Comparison of ENCODE assay signal across 33 cellular contexts in genomic region chr16:79299154-79299799, GRCh38.
DNase-seq lines count a peak whose midpoint lies in the region; ATAC-seq, FAIRE-seq and TF ChIP-seq lines count a peak whose summit lies in the region.
"Had no signal": no experiment of that assay in that cellular context is flagged by ENCODE, and none has a peak within 500 bp of the region (broad histone marks: within the 10 kb centered on the region; RNA-seq: fewer than 3 reads in every experiment).

No MANE protein-coding gene starts in this region.

- H2AFZ ChIP-seq in H1 (ENCODE audit: low read length), result no peak overlapping the region

- TF ChIP-seq RAD21 in H1 (IDR thresholded peaks at IDR 0.05 in 1 of 2, conservative IDR thresholded peaks at IDR 0.05 in 1 of 2; ENCODE audit: low read depth in 2 of 2, low read length in 2 of 2), result no peak; a peak in 1 of 4 replicates

- H3K9me3 ChIP-seq in H1 (ENCODE audit: insufficient read depth in 2 of 2, low read depth in 1 of 2, low read length in 1 of 2) (no peaks in the 10 kb centered on the region), heart left ventricle (no peaks in the 10 kb centered on the region)
- no peaks in the 10 kb centered on the region for H3K9me3 ChIP-seq in naive thymus-derived CD4-positive, alpha-beta T cell (ENCODE audit: control insufficient read depth in 2 of 3, low read length in 3 of 3)
- H3K9me3 ChIP-seq: colonic mucosa, esophagus squamous epithelium, lower lobe of right lung had no signal

- H2BK5ac ChIP-seq in H1 (ENCODE audit: low read depth, low read length), result peak overlapping the region; percentile 99

- peak overlapping the region; percentile 99 for H2BK12ac ChIP-seq in H1 (ENCODE audit: low read depth, low read length)

- peak overlapping the region; percentile 66 for H4K5ac ChIP-seq in H1 (ENCODE audit: insufficient read length, low read depth, low read length)

- H3K4me2 ChIP-seq in H1 (ENCODE audit: insufficient read depth in 1 of 2, low read depth in 2 of 2, low read length in 2 of 2), result peak overlapping the region; percentile 2 to 55; a peak in 2 of 4 replicates

- H3K27ac ChIP-seq in H1 (ENCODE audit: low read depth, low read length), result peak overlapping the region; percentile 88
- H3K27ac ChIP-seq in naive thymus-derived CD4-positive, alpha-beta T cell (ENCODE audit: low read depth, low read length), result no peak overlapping the region
- H3K27ac ChIP-seq in heart left ventricle, result no peak overlapping the region
- H3K27ac ChIP-seq: 22Rv1, C4-2B, colonic mucosa, lower lobe of right lung, SK-N-MC had no signal

- no peak overlapping the region for H3K27ac Mint-ChIP-seq in naive thymus-derived CD4-positive, alpha-beta T cell
- H3K27ac Mint-ChIP-seq: activated CD4-positive, alpha-beta memory T cell treated with anti-CD3 and anti-CD28 coated beads for 36 hours; activated T-helper 17 cell treated with anti-CD3 and anti-CD28 coated beads, Interleukin-2, amount 50 U/mL, for 72 hours; natural killer cell treated with Interleukin-12 subunit alpha and Interleukin-12 subunit beta and Interleukin-15 and Interleukin-18, amount 100 ng/mL, for 72 hours; stimulated activated naive B cell treated with anti-CD40 and anti-IgM and Interleukin-4, amounts not matched to agents 10 μg/mL and 1 μg/mL and 100 μg/mL, for 72 hours; T-helper 17 cell had no signal

- peak overlapping the region; percentile 82 for H3K18ac ChIP-seq in H1 (ENCODE audit: extremely low read depth, low read length)

- peaks cover 12 to 28% (median 20%) of the 10 kb centered on the region in 4 experiments for H3K4me1 ChIP-seq in H1 (replicated peaks in 1 of 4; ENCODE audit: control insufficient read depth in 3 of 4, insufficient read depth in 4 of 4, low read length in 3 of 4)
- H3K4me1 ChIP-seq in naive thymus-derived CD4-positive, alpha-beta T cell (ENCODE audit: control insufficient read depth in 2 of 2, insufficient read depth in 2 of 2, low read length in 2 of 2), result peaks cover 0 to 4% of the 10 kb centered on the region in 2 donors
- peaks cover 0 to 6% (median 0%) of the 10 kb centered on the region in 12 donors for H3K4me1 ChIP-seq in heart left ventricle
- H3K4me1 ChIP-seq: colonic mucosa, lower lobe of right lung had no signal

- H3K9ac ChIP-seq in H1 (replicated peaks in 1 of 4; ENCODE audit: extremely low read depth in 1 of 4, low read depth in 3 of 4, low read length in 3 of 4), result no peak overlapping the region

- no peak overlapping the region for H3K23ac ChIP-seq in H1 (ENCODE audit: insufficient read length)

- H3K14ac ChIP-seq in H1 (ENCODE audit: insufficient read length), result no peak overlapping the region

- ATAC-seq in naive thymus-derived CD4-positive, alpha-beta T cell, result no peak
- no peak for ATAC-seq in heart left ventricle
- ATAC-seq in HG03095 (IDR thresholded peaks at IDR 0.05; ENCODE audit: unreplicated experiment), result no peak
- ATAC-seq in GM21529 (IDR thresholded peaks at IDR 0.05; ENCODE audit: unreplicated experiment), result no peak
- ATAC-seq: activated naive CD4-positive, alpha-beta T cell treated with anti-CD3 and anti-CD28 coated beads, Interleukin-2, amount 50 U/mL, for 72 hours; activated T-helper 17 cell treated with anti-CD3 and anti-CD28 coated beads, Interleukin-2, amount 50 U/mL, for 72 hours; lower lobe of right lung; natural killer cell treated with Interleukin-12 subunit alpha and Interleukin-12 subunit beta and Interleukin-15 and Interleukin-18, amount 100 ng/mL, for 72 hours; sciatic nerve; stimulated activated naive B cell treated with anti-CD40 and anti-IgM and Interleukin-4, amounts not matched to agents 10 μg/mL and 1 μg/mL and 100 μg/mL, for 72 hours; T-helper 17 cell had no signal

- H3K36me3 ChIP-seq in H1 (ENCODE audit: control insufficient read depth in 2 of 4, insufficient read depth in 4 of 4, low read length in 3 of 4), result no peaks in the 10 kb centered on the region
- no peaks in the 10 kb centered on the region for H3K36me3 ChIP-seq in naive thymus-derived CD4-positive, alpha-beta T cell (ENCODE audit: control insufficient read depth in 2 of 3, insufficient read depth in 3 of 3, low read length in 3 of 3)
- H3K36me3 ChIP-seq in heart left ventricle, result no peaks in the 10 kb centered on the region
- H3K36me3 ChIP-seq: colonic mucosa, esophagus squamous epithelium, lower lobe of right lung had no signal

- peaks cover 0 to 4% (median 0%) of the 10 kb centered on the region in 5 donors for H3K27me3 Mint-ChIP-seq in naive thymus-derived CD4-positive, alpha-beta T cell
- H3K27me3 Mint-ChIP-seq: activated CD4-positive, alpha-beta memory T cell treated with anti-CD3 and anti-CD28 coated beads for 36 hours; activated T-helper 17 cell treated with anti-CD3 and anti-CD28 coated beads, Interleukin-2, amount 50 U/mL, for 72 hours; T-helper 17 cell had no signal

- no peak overlapping the region for H3K56ac ChIP-seq in H1 (replicated peaks; ENCODE audit: insufficient read length, low read depth, low read length)

- H2AK5ac ChIP-seq in H1 (ENCODE audit: low read depth, low read length), result no peak overlapping the region; the same call in 1 of the 2 replicates

- peak overlapping the region in 1 of 10 donors; percentile 27 for H3K4me3 Mint-ChIP-seq in naive thymus-derived CD4-positive, alpha-beta T cell
- H3K4me3 Mint-ChIP-seq: activated CD4-positive, alpha-beta memory T cell treated with anti-CD3 and anti-CD28 coated beads for 36 hours; activated T-helper 17 cell treated with anti-CD3 and anti-CD28 coated beads, Interleukin-2, amount 50 U/mL, for 72 hours; natural killer cell treated with Interleukin-12 subunit alpha and Interleukin-12 subunit beta and Interleukin-15 and Interleukin-18, amount 100 ng/mL, for 72 hours; stimulated activated naive B cell treated with anti-CD40 and anti-IgM and Interleukin-4, amounts not matched to agents 10 μg/mL and 1 μg/mL and 100 μg/mL, for 72 hours; T-helper 17 cell had no signal

- H4K20me1 ChIP-seq in H1 (replicated peaks in 1 of 2; ENCODE audit: control insufficient read depth in 1 of 2, insufficient read depth in 2 of 2, low read length in 2 of 2), result no peaks in the 10 kb centered on the region

- H3K36me3 Mint-ChIP-seq in naive thymus-derived CD4-positive, alpha-beta T cell, result no peaks in the 10 kb centered on the region
- H3K36me3 Mint-ChIP-seq: activated CD4-positive, alpha-beta memory T cell treated with anti-CD3 and anti-CD28 coated beads for 36 hours; activated naive CD4-positive, alpha-beta T cell treated with anti-CD3 and anti-CD28 coated beads, Interleukin-2, amount 50 U/mL, for 72 hours; natural killer cell treated with Interleukin-12 subunit alpha and Interleukin-12 subunit beta and Interleukin-15 and Interleukin-18, amount 100 ng/mL, for 72 hours; stimulated activated naive B cell treated with anti-CD40 and anti-IgM and Interleukin-4, amounts not matched to agents 10 μg/mL and 1 μg/mL and 100 μg/mL, for 72 hours had no signal

- H3K79me2 ChIP-seq in H1 (ENCODE audit: control insufficient read depth in 1 of 2, insufficient read depth in 2 of 2, low read length in 2 of 2), result no peaks in the 10 kb centered on the region

- H3K4me1 Mint-ChIP-seq in naive thymus-derived CD4-positive, alpha-beta T cell, result peaks cover 5 to 15% (median 10%) of the 10 kb centered on the region in 7 donors
- H3K4me1 Mint-ChIP-seq: stimulated activated naive B cell treated with anti-CD40 and anti-IgM and Interleukin-4, amounts not matched to agents 10 μg/mL and 1 μg/mL and 100 μg/mL, for 72 hours had no signal

- DNase-seq in NCI-H2227 (lab: John Stamatoyannopoulos, UW; ENCODE audit: unreplicated experiment), result peak; percentile 22
- DNase-seq in NCI-H2227 treated with DMSO at 0.1 percent for 48 hours (lab: John Stamatoyannopoulos, UW), result no peak
- DNase-seq in H1 (ENCODE audit: low read depth in 1 of 2, low spot score in 2 of 2), result peak; percentile 66 to 68
- peak; percentile 84 for DNase-seq in left kidney (ENCODE audit: low read depth, low spot score)
- DNase-seq in naive thymus-derived CD4-positive, alpha-beta T cell, result no peak
- no peak for DNase-seq in heart left ventricle
- DNase-seq: activated CD4-positive, alpha-beta memory T cell treated with anti-CD3 and anti-CD28 coated beads for 36 hours; activated CD4-positive, CD25-positive, alpha-beta regulatory T cell treated with anti-CD3 and anti-CD28 coated beads, Interleukin-2, amount 50 U/mL, for 72 hours; activated CD8-positive, alpha-beta memory T cell treated with anti-CD3 and anti-CD28 coated beads, Interleukin-2, amount 50 U/mL, for 48 hours; colonic mucosa; esophagus squamous epithelium; foreskin melanocyte; hippocampal formation; lower lobe of right lung; NCI-H1092; NCI-H1930; NCI-H226; NCI-H774; stimulated activated CD4-positive, alpha-beta T cell treated with anti-CD3 and anti-CD28 coated beads, Interleukin-4, amount 100 ng/mL, for 4 hours; stimulated activated naive B cell treated with anti-CD40 and anti-IgM and Interleukin-4, amounts not matched to agents 10 μg/mL and 1 μg/mL and 100 μg/mL, for 72 hours; T-helper 17 cell had no signal

- H3K79me1 ChIP-seq in H1 (ENCODE audit: low read depth, low read length), result no peaks in the 10 kb centered on the region

- H4K8ac ChIP-seq in H1 (ENCODE audit: extremely low read depth, insufficient read depth, low read length), result no peak overlapping the region

- H3K23me2 ChIP-seq in H1 (ENCODE audit: low read depth, low read length), result no peaks in the 10 kb centered on the region

- CTCF ChIA-PET in H1 (lab: Charles Lee; ENCODE audit: partially characterized antibody), result interaction anchor here (3.0 kb wide), 1 partner anchor 31 kb away, joined by 8 read pairs; no protein-coding TSS in a partner anchor
- CTCF ChIA-PET in naive thymus-derived CD4-positive, alpha-beta T cell (lab: Charles Lee), result no interaction called here

- H3K27me3 ChIP-seq in H1 (replicated peaks in 1 of 4; ENCODE audit: control insufficient read depth in 3 of 4, extremely low read depth in 1 of 4, insufficient read depth in 3 of 4, low read length in 3 of 4) (peaks cover 0 to under 1% (median 0%) of the 10 kb centered on the region in 4 experiments; a peak in 1 of 7 replicates), heart left ventricle (peaks cover 0 to 18% (median 0%) of the 10 kb centered on the region in 9 donors)
- no peaks in the 10 kb centered on the region for H3K27me3 ChIP-seq in naive thymus-derived CD4-positive, alpha-beta T cell (ENCODE audit: control insufficient read depth in 2 of 2, insufficient read depth in 2 of 2, low read length in 2 of 2)
- H3K27me3 ChIP-seq: colonic mucosa had no signal

- H3K4ac ChIP-seq in H1 (replicated peaks; ENCODE audit: insufficient read length, low read depth, low read length), result no peak overlapping the region

- intact Hi-C loops in naive thymus-derived CD4-positive, alpha-beta T cell (cut with micrococcal nuclease), result no loop called here
- intact Hi-C loops in heart left ventricle (cut with DNase I), result no loop called here

- TF ChIP-seq CTCF in H1 (IDR thresholded peaks at IDR 0.05; ENCODE audit: control extremely low read depth in 1 of 3, insufficient read depth in 1 of 3, low read depth in 1 of 3, low read length in 3 of 3), result no peak
- TF ChIP-seq CTCF in heart left ventricle (IDR thresholded peaks at IDR 0.05), result no peak

- peak in 1 of 2 experiments; percentile 79; a peak in 1 of 3 replicates for TF ChIP-seq EP300 in H1 (IDR thresholded peaks at IDR 0.05; ENCODE audit: borderline replicate concordance in 1 of 2, low read depth in 2 of 2, low read length in 2 of 2)

- POLR2A ChIA-PET in H1 (lab: Charles Lee; ENCODE audit: partially characterized antibody), result interaction anchor here (0.6 kb wide), 1 partner anchor 12 kb away, joined by 3 read pairs; no protein-coding TSS in a partner anchor
- POLR2A ChIA-PET in naive thymus-derived CD4-positive, alpha-beta T cell (lab: Charles Lee), result no interaction called here

- peaks cover 0 to 3% (median 0%) of the 10 kb centered on the region in 11 donors for H3K9me3 Mint-ChIP-seq in naive thymus-derived CD4-positive, alpha-beta T cell
- H3K9me3 Mint-ChIP-seq: activated CD4-positive, alpha-beta memory T cell treated with anti-CD3 and anti-CD28 coated beads for 36 hours; natural killer cell treated with Interleukin-12 subunit alpha and Interleukin-12 subunit beta and Interleukin-15 and Interleukin-18, amount 100 ng/mL, for 72 hours; stimulated activated naive B cell treated with anti-CD40 and anti-IgM and Interleukin-4, amounts not matched to agents 10 μg/mL and 1 μg/mL and 100 μg/mL, for 72 hours had no signal

- peak overlapping the region; percentile 98 for H4K91ac ChIP-seq in H1 (replicated peaks; ENCODE audit: insufficient read length, low read length)

- no peak overlapping the region for H2BK15ac ChIP-seq in H1 (ENCODE audit: low read length)

- H2BK20ac ChIP-seq in H1 (ENCODE audit: low read length), result peak overlapping the region; percentile 97; the same call in 1 of the 2 replicates

- H3K4me3 ChIP-seq in H1 (ENCODE audit: extremely low read depth in 1 of 4, insufficient read depth in 2 of 4, low read depth in 3 of 4, low read length in 4 of 4), result 0 out of 8 replicates have a peak overlapping the region, but pooled peaks of 1 of the 4 experiments have one; percentile 0
- H3K4me3 ChIP-seq in naive thymus-derived CD4-positive, alpha-beta T cell (ENCODE audit: low read length), result no peak overlapping the region
- no peak overlapping the region for H3K4me3 ChIP-seq in heart left ventricle
- H3K4me3 ChIP-seq: colonic mucosa, esophagus squamous epithelium, lower lobe of right lung, SK-N-MC had no signal

- peak overlapping the region; percentile 98 for H2BK120ac ChIP-seq in H1 (replicated peaks; ENCODE audit: low read depth, low read length)

- FAIRE-seq in H1 (lab: Jason Lieb, UNC), result peak; percentile 70
- FAIRE-seq: bronchial epithelial cell, GM12891, urothelium cell line had no signal

- 3% methylated on average over 12 of the region's 12 CpGs; no CpG with 5 or more reads in 1 of the 2 experiments for WGBS in H1 (ENCODE audit: extremely low coverage in 1 of 2, insufficient coverage in 1 of 2, insufficient read length in 1 of 2, insufficient replicate concordance in 2 of 2, low coverage in 1 of 2, low lambda C conversion rate in 2 of 2, missing lambda C conversion rate in 1 of 2), 2 experiments
- WGBS in heart left ventricle, 4 donors, result 83 to 91% (median 87%) methylated on average over 12 of the region's 12 CpGs

- TF ChIP-seq POLR2A in H1 (IDR thresholded peaks at IDR 0.05; ENCODE audit: control extremely low read depth in 1 of 2, low read depth in 2 of 2, low read length in 2 of 2), result no peak
- no peak for TF ChIP-seq POLR2A in heart left ventricle (IDR thresholded peaks at IDR 0.05)

Comparison
In these comparisons a context has a peak if more than half of its experiments do, and no peak if none do; other contexts are left out.
1. DNase-seq: peak in NCI-H2227 (single experiment), H1 (2 of 2) and left kidney (single experiment); none in NCI-H2227 treated with DMSO at 0.1 percent for 48 hours (single experiment), naive thymus-derived CD4-positive, alpha-beta T cell (0 of 9) and heart left ventricle (0 of 5).